ENCODE assay signal across 18 cellular contexts in the genomic region with DNA sequence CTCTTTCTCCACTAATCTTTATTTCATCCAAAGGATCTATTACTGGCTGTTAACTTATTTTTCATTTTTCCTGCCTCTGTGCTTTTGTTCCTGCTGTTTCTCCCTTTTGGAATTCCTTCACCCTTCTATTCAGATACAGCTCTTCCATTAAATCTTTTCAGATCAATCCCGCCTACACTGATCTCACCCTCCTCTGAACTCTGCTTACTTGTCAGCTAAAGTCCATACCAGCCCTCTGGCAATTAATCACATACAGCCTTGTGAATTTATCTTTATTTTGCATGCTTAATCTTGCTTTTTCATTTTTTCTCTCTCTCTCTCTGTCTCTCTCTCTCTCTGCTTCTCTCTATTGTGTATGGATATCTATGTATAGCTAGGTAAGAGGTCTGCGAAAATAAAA.
DNase-seq lines count a peak whose midpoint lies in the region; ATAC-seq, FAIRE-seq and TF ChIP-seq lines count a peak whose summit lies in the region.
"Had no signal": no experiment of that assay in that cellular context is flagged by ENCODE, and none has a peak within 500 bp of the region (broad histone marks: within the 10 kb centered on the region; RNA-seq: fewer than 3 reads in every experiment).

No MANE protein-coding gene starts in this region.

- H3K9ac ChIP-seq in K562 (ENCODE audit: insufficient read depth in 1 of 2, low read depth in 2 of 2, low read length in 2 of 2): no peak overlapping the region

- H3K4me2 ChIP-seq in K562 (ENCODE audit: insufficient read depth, low read length): no peak overlapping the region

- 81% methylated on average over 2 of the region's 2 CpGs for WGBS in K562 (ENCODE audit: insufficient coverage, low coverage, missing lambda C conversion rate)

- POLR2A ChIA-PET in K562 (lab: Yijun Ruan, JAX): no interaction called here

- no peak for TF ChIP-seq EP300 in K562 (IDR thresholded peaks at IDR 0.05; ENCODE audit: low read length)

- no peaks in the 10 kb centered on the region for H3K36me3 ChIP-seq in K562 (ENCODE audit: control insufficient read depth, insufficient read depth, low read length)
- H3K36me3 ChIP-seq in H7 (replicated peaks; ENCODE audit: control insufficient read depth, insufficient read depth, low read length): no peaks in the 10 kb centered on the region

- CTCF ChIA-PET in K562 (lab: Yijun Ruan, JAX; ENCODE audit: low intra/inter-chr PET ratio): no interaction called here

- H3K9me3 Mint-ChIP-seq in mesothelial cell of epicardium: no peaks in the 10 kb centered on the region
- H3K9me3 Mint-ChIP-seq in type B pancreatic cell: no peaks in the 10 kb centered on the region
- H3K9me3 Mint-ChIP-seq: CD4-positive, alpha-beta memory T cell; HFFc6 had no signal

- no peaks in the 10 kb centered on the region for H4K20me1 ChIP-seq in K562 (replicated peaks; ENCODE audit: control insufficient read depth, insufficient read depth, low read length)

- H3K36me3 Mint-ChIP-seq in mesothelial cell of epicardium (peaks cover 1% of the 10 kb centered on the region), type B pancreatic cell (peaks cover 8% of the 10 kb centered on the region)

- H3K4me1 ChIP-seq in K562 (replicated peaks in 1 of 2; ENCODE audit: control insufficient read depth in 2 of 2, insufficient read depth in 2 of 2, low read length in 2 of 2): peaks cover 0 to 10% of the 10 kb centered on the region in 2 experiments; a peak in 3 of 5 replicates

- ATAC-seq in K562: no peak

- DNase-seq in COLO829 (ENCODE audit: low spot score) (peak; percentile 27), K562 (ENCODE audit: extremely low read depth in 1 of 4, low spot score in 3 of 4) (no peak), mesothelial cell of epicardium (ENCODE audit: low spot score in 2 of 2, unreplicated experiment in 2 of 2) (no peak), type B pancreatic cell (ENCODE audit: extremely low spot score, unreplicated experiment) (no peak), GM19238 (ENCODE audit: insufficient read length, low spot score) (no peak), H7 (no peak), AG08396 (ENCODE audit: low spot score) (no peak)
- DNase-seq: ACHN; C1 segment of cervical spinal cord; CD4-positive, alpha-beta memory T cell; COR-L47; DMS53; GF-D8; HCEC 1CT; HFFc6 had no signal

- no peaks in the 10 kb centered on the region for H3K9me3 ChIP-seq in K562 (replicated peaks; ENCODE audit: control insufficient read depth, insufficient read depth, low read depth, low read length)

- no peak overlapping the region for H3K4me3 ChIP-seq in K562
- no peak overlapping the region for H3K4me3 ChIP-seq in H7 (ENCODE audit: insufficient read depth, low read depth, low read length)

- H3K79me2 ChIP-seq in K562 (ENCODE audit: control insufficient read depth, insufficient read depth, low read length): no peaks in the 10 kb centered on the region

- H3K27me3 Mint-ChIP-seq in mesothelial cell of epicardium (ENCODE audit: low read depth) (no peaks in the 10 kb centered on the region), type B pancreatic cell (no peaks in the 10 kb centered on the region)
- H3K27me3 Mint-ChIP-seq: B cell had no signal

- H3K9me1 ChIP-seq in K562 (ENCODE audit: control insufficient read depth, insufficient read depth, low read length): no peaks in the 10 kb centered on the region

- in situ Hi-C loops in K562 (cut with MboI): no loop called here

- H3K27me3 ChIP-seq in K562 (ENCODE audit: control insufficient read depth in 2 of 2, insufficient read depth in 2 of 2, low read length in 2 of 2): no peaks in the 10 kb centered on the region
- H3K27me3 ChIP-seq in H7 (ENCODE audit: control insufficient read depth, insufficient read depth, low read length): no peaks in the 10 kb centered on the region

- no TSS peak for BruUV-seq in K562 (replicated peaks; lab: Mats Ljungman, UMichigan)

- no peak for TF ChIP-seq RAD21 in K562 (CRISPR knock-in tag; conservative IDR thresholded peaks at IDR 0.05 in 1 of 2, IDR thresholded peaks at IDR 0.05 in 1 of 2)

- H2AFZ ChIP-seq in K562 (ENCODE audit: low read depth, low read length): no peak overlapping the region

- no peak for TF ChIP-seq CTCF in K562 (IDR thresholded peaks at IDR 0.05 in 2 of 3, conservative IDR thresholded peaks at IDR 0.05 in 1 of 3; ENCODE audit: insufficient read depth in 2 of 3, low read depth in 1 of 3, low read length in 3 of 3)
- TF ChIP-seq CTCF in mesothelial cell of epicardium (IDR thresholded peaks at IDR 0.05; ENCODE audit: unreplicated experiment): no peak
- TF ChIP-seq CTCF in type B pancreatic cell (conservative IDR thresholded peaks at IDR 0.05): no peak

- no peak for FAIRE-seq in K562 (lab: Jason Lieb, UNC)
- FAIRE-seq: H1, HTR-8/SVneo had no signal

- H3K27ac Mint-ChIP-seq in mesothelial cell of epicardium (peak overlapping the region; percentile 74), type B pancreatic cell (peak overlapping the region; percentile 37)
- H3K27ac Mint-ChIP-seq: B cell, HFFc6 had no signal

- intact Hi-C loops in K562 (cut with micrococcal nuclease): no loop called here

- TF ChIP-seq POLR2A in K562 (conservative IDR thresholded peaks at IDR 0.05): no peak

- H3K4me3 Mint-ChIP-seq in mesothelial cell of epicardium (peak overlapping the region; percentile 1), type B pancreatic cell (peak overlapping the region; percentile 8)
- H3K4me3 Mint-ChIP-seq: B cell; CD4-positive, alpha-beta memory T cell; HFFc6 had no signal

- H3K27ac ChIP-seq in K562 (ENCODE audit: extremely low read depth, low read depth, low read length): no peak overlapping the region

- H3K4me1 Mint-ChIP-seq in mesothelial cell of epicardium: peaks cover 62% of the 10 kb centered on the region
- H3K4me1 Mint-ChIP-seq in type B pancreatic cell (ENCODE audit: unreplicated experiment): peaks cover 17% of the 10 kb centered on the region
- H3K4me1 Mint-ChIP-seq: CD4-positive, alpha-beta memory T cell had no signal

TF ChIP-seq in K562, 482 proteins besides CTCF, POLR2A, EP300 and RAD21:
- TF ChIP-seq HSF4 (CRISPR knock-in tag; IDR thresholded peaks at IDR 0.05; ENCODE audit: borderline replicate concordance) (no peak), LARP7 (IDR thresholded peaks at IDR 0.05) (no peak)
- TF ChIP-seq, protein P1, sequence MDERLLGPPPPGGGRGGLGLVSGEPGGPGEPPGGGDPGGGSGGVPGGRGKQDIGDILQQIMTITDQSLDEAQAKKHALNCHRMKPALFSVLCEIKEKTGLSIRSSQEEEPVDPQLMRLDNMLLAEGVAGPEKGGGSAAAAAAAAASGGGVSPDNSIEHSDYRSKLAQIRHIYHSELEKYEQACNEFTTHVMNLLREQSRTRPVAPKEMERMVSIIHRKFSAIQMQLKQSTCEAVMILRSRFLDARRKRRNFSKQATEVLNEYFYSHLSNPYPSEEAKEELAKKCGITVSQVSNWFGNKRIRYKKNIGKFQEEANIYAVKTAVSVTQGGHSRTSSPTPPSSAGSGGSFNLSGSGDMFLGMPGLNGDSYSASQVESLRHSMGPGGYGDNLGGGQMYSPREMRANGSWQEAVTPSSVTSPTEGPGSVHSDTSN (CRISPR knock-in tag; IDR thresholded peaks at IDR 0.05; ENCODE audit: low read depth): no peak
- TF ChIP-seq, protein P1 (tag; conservative IDR thresholded peaks at IDR 0.05; ENCODE audit: low read depth): 0 out of 2 replicates have a peak, but pooled peaks have one; percentile 8
